8 cellular contexts compared by ENCODE assay signal in the genomic region with DNA sequence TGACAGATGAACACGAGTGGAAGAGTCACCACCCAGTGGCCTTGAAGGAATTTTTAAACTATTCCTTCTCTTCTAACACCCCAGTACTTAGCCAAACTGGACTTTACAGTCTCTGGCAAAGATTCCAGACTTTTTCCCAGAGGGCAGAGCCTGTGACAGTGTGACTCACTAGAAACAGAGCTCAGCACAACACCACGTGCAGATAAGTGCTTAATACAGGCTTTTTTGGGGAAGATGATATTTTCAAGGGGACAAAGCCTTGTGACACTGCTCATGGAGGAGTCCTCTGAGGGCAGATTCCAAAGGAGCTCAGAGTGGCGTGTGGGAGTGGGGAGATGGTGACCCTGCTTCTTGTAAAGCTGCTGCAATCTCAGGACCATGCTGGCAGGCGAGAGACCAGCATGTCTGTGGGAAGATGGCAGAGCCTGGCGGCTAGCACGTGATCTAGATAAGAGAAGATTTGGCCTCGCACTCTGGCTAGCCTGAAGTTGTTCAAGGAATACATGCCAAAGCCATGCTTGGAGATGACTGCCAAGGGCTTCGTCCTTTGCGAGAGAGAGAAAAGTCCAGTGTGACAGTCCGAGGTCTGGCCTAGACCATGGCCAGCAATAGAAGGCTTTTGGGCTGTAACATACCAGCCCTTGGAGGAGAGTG. TPM values are rescaled to one million over a fixed set of nuclear protein-coding genes. Genes with fewer than 3 reads are reported as not detected.
DNase-seq lines count a peak whose midpoint lies in the region; ATAC-seq and TF ChIP-seq lines count a peak whose summit lies in the region.

No MANE protein-coding gene starts in this region.

- no peak for ATAC-seq in naive thymus-derived CD4-positive, alpha-beta T cell
- no peak for ATAC-seq in HG03571 (IDR thresholded peaks at IDR 0.05; ENCODE audit: unreplicated experiment)

- no peaks in the 10 kb centered on the region for H3K36me3 ChIP-seq in BJ (ENCODE audit: control insufficient read depth, insufficient read depth, low read length)
- H3K36me3 ChIP-seq in naive thymus-derived CD4-positive, alpha-beta T cell (ENCODE audit: control insufficient read depth in 2 of 3, insufficient read depth in 3 of 3, low read length in 3 of 3): peaks cover 0 to 14% (median 0%) of the 10 kb centered on the region in 3 experiments

- CTCF ChIA-PET in BJ (lab: Yijun Ruan, JAX): interaction anchor here (0.8 to 1.1 kb wide), 5 partner anchors 13 to 95 kb away, joined by 3 to 5 read pairs (median 4); no protein-coding TSS in a partner anchor
- CTCF ChIA-PET in naive thymus-derived CD4-positive, alpha-beta T cell (lab: Charles Lee): no interaction called here

- no peaks in the 10 kb centered on the region for H3K27me3 Mint-ChIP-seq in naive thymus-derived CD4-positive, alpha-beta T cell

- POLR2A ChIA-PET in BJ (lab: Charles Lee): no interaction called here
- POLR2A ChIA-PET in naive thymus-derived CD4-positive, alpha-beta T cell (lab: Charles Lee): interaction anchor here (0.6 to 1.9 kb wide), 5 partner anchors 9 to 90 kb away, joined by 3 to 8 read pairs (median 4); partner anchors contain the start of gene AIFM1

- H3K4me3 Mint-ChIP-seq in naive thymus-derived CD4-positive, alpha-beta T cell: peak overlapping the region; percentile 85 to 96 (median 92)

- no peak for TF ChIP-seq CTCF in BJ (IDR thresholded peaks at IDR 0.05; ENCODE audit: insufficient read depth, low read depth, low read length)
- no peak for TF ChIP-seq CTCF in NB4 (IDR thresholded peaks at IDR 0.05; ENCODE audit: low read depth, low read length)

- peaks cover 0 to 3% (median 0%) of the 10 kb centered on the region in 11 donors for H3K9me3 Mint-ChIP-seq in naive thymus-derived CD4-positive, alpha-beta T cell

- H3K27ac Mint-ChIP-seq in naive thymus-derived CD4-positive, alpha-beta T cell: peak overlapping the region in 8 of 9 donors; percentile 86 to 94 (median 88)

- intact Hi-C loops in naive thymus-derived CD4-positive, alpha-beta T cell (cut with micrococcal nuclease): loop anchor here in 1 of 2 donors (5.0 kb wide), 3 partner anchors 52 to 397 kb away; partner anchors contain the start of gene SASH3

- no peak overlapping the region for H3K4me3 ChIP-seq in BJ (ENCODE audit: low read depth, low read length)
- peak overlapping the region; percentile 52 for H3K4me3 ChIP-seq in NB4 (ENCODE audit: low read depth, low read length)
- peak overlapping the region; percentile 82 for H3K4me3 ChIP-seq in naive thymus-derived CD4-positive, alpha-beta T cell (ENCODE audit: low read length)

- no peak for TF ChIP-seq POLR2A in NB4 (IDR thresholded peaks at IDR 0.05; ENCODE audit: extremely low read depth, insufficient read length)

- H3K36me3 Mint-ChIP-seq in naive thymus-derived CD4-positive, alpha-beta T cell: peaks cover 0 to 14% (median 4%) of the 10 kb centered on the region in 5 donors

- H3K4me1 Mint-ChIP-seq in naive thymus-derived CD4-positive, alpha-beta T cell: peaks cover 8 to 52% (median 48%) of the 10 kb centered on the region in 7 donors

- peak overlapping the region; percentile 74 for H3K27ac ChIP-seq in naive thymus-derived CD4-positive, alpha-beta T cell (ENCODE audit: low read depth, low read length)

- no peaks in the 10 kb centered on the region for H3K9me3 ChIP-seq in naive thymus-derived CD4-positive, alpha-beta T cell (ENCODE audit: control insufficient read depth in 2 of 3, low read length in 3 of 3)

- DNase-seq in BJ (ENCODE audit: low read depth) (peak; percentile 70), NB4 (ENCODE audit: low read depth) (peak; percentile 25), dedifferentiated amniotic fluid mesenchymal stem cell (ENCODE audit: extremely low spot score) (peak; percentile 73), DMS 273 treated with DMSO at 0.1 percent for 48 hours (lab: John Stamatoyannopoulos, UW) (no peak)
- DNase-seq in naive thymus-derived CD4-positive, alpha-beta T cell: no peak
- DNase-seq in stimulated activated CD4-positive, alpha-beta T cell treated with anti-CD3 and anti-CD28 coated beads, Interleukin-4, amount 100 ng/mL, for 24 hours: no peak
- no peak for DNase-seq in stimulated activated CD4-positive, alpha-beta T cell treated with anti-CD3 and anti-CD28 coated beads, Interleukin-4, amount 100 ng/mL, for 4 hours

- peaks cover 12 to 26% of the 10 kb centered on the region in 2 donors for H3K4me1 ChIP-seq in naive thymus-derived CD4-positive, alpha-beta T cell (ENCODE audit: control insufficient read depth in 2 of 2, insufficient read depth in 2 of 2, low read length in 2 of 2)

- H3K27me3 ChIP-seq in BJ (ENCODE audit: control insufficient read depth, insufficient read depth, low read length): no peaks in the 10 kb centered on the region
- no peaks in the 10 kb centered on the region for H3K27me3 ChIP-seq in naive thymus-derived CD4-positive, alpha-beta T cell (ENCODE audit: control insufficient read depth in 2 of 2, insufficient read depth in 2 of 2, low read length in 2 of 2)

RNA-seq across cellular contexts. Expression of gene RAB33A, which starts 2.4 kb away (rescaled TPM):
- 4.6 and 5.1 TPM in 2 replicates for polyA plus RNA-seq in BJ (2011; rRNA removed)
- polyA minus RNA-seq in BJ (2011; rRNA and poly(A)+ RNA removed): 2.1 and 2.2 TPM in 2 replicates
- 10 to 100 TPM in 3 of 5 experiments, 1 to 10 TPM in 2; 2.9 to 25.6 (median 11.9) TPM for total RNA-seq in naive thymus-derived CD4-positive, alpha-beta T cell
- polyA plus RNA-seq in naive thymus-derived CD4-positive, alpha-beta T cell: 10 to 100 TPM in 1 of 2 donors, 1 to 10 TPM in 1; 7.6 to 15.6 TPM

RNA-seq across cellular contexts. Expression of gene AIFM1, which starts 8.5 kb away (rescaled TPM):
- 23.2 and 27.8 TPM in 2 replicates for polyA plus RNA-seq in BJ (2011; rRNA removed)
- 9.8 and 13.2 TPM in 2 replicates for polyA minus RNA-seq in BJ (2011; rRNA and poly(A)+ RNA removed)
- total RNA-seq in naive thymus-derived CD4-positive, alpha-beta T cell: 10 to 100 TPM; 11.6 to 35.8 (median 21.1) TPM
- polyA plus RNA-seq in naive thymus-derived CD4-positive, alpha-beta T cell: 10 to 100 TPM; 24.8 to 35.4 TPM

Comparison
In these comparisons a context has a peak if more than half of its experiments do, and no peak if none do; other contexts are left out.
1. DNase-seq: peak in BJ (single experiment), NB4 (single experiment) and dedifferentiated amniotic fluid mesenchymal stem cell (single experiment); none in naive thymus-derived CD4-positive, alpha-beta T cell (0 of 9), stimulated activated CD4-positive, alpha-beta T cell treated with anti-CD3 and anti-CD28 coated beads, Interleukin-4, amount 100 ng/mL, for 24 hours (single experiment), DMS 273 treated with DMSO at 0.1 percent for 48 hours (single experiment) and stimulated activated CD4-positive, alpha-beta T cell treated with anti-CD3 and anti-CD28 coated beads, Interleukin-4, amount 100 ng/mL, for 4 hours (0 of 2).